Comparison of ENCODE assay signal across 9 cellular contexts in genomic region chr9:5799314-5799713, GRCh38. TPM values are rescaled to one million over a fixed set of nuclear protein-coding genes. Genes with fewer than 3 reads are reported as not detected.
DNase-seq lines count a peak whose midpoint lies in the region; ATAC-seq, FAIRE-seq and TF ChIP-seq lines count a peak whose summit lies in the region.
"Had no signal": no experiment of that assay in that cellular context is flagged by ENCODE, and none has a peak within 500 bp of the region (broad histone marks: within the 10 kb centered on the region; RNA-seq: fewer than 3 reads in every experiment).

No MANE protein-coding gene starts in this region.

- peak overlapping the region; percentile 23 for H2AFZ ChIP-seq in keratinocyte (ENCODE audit: control insufficient read depth, low read length)

- no peak for FAIRE-seq in keratinocyte (lab: Jason Lieb, UNC)
- FAIRE-seq: TTC549 had no signal

- no peaks in the 10 kb centered on the region for H3K79me2 ChIP-seq in keratinocyte (ENCODE audit: control insufficient read depth, insufficient read depth, low read length)

- no peaks in the 10 kb centered on the region for H4K20me1 ChIP-seq in keratinocyte (ENCODE audit: control insufficient read depth, extremely low read depth, insufficient read depth, low read length)

- H3K9ac ChIP-seq in keratinocyte (ENCODE audit: control insufficient read depth, extremely low read depth, insufficient read depth, low read length), result no peak overlapping the region

- peak overlapping the region; percentile 34 for H3K4me2 ChIP-seq in keratinocyte (ENCODE audit: control insufficient read depth, extremely low read depth, insufficient read depth, low read depth, low read length)

- no peak for ATAC-seq in thoracic aorta (ENCODE audit: insufficient number of reproducible peaks, low FRiP score, low read depth)
- ATAC-seq in GM21529 (IDR thresholded peaks at IDR 0.05; ENCODE audit: unreplicated experiment), result no peak
- no peak for ATAC-seq in HG03108 (IDR thresholded peaks at IDR 0.05; ENCODE audit: unreplicated experiment)

- dilution Hi-C loops in keratinocyte (cut with MboI; ENCODE audit: extremely low pct_ligation_motif_present, low sequenced_read_pairs), result no loop called here

- DNase-seq in GM03348 (ENCODE audit: low spot score) (peak; percentile 64), NAMALWA (ENCODE audit: low spot score) (peak; percentile 39), astrocyte of the cerebellum (ENCODE audit: low read depth) (peak; percentile 34), keratinocyte (ENCODE audit: low read depth, low spot score) (no peak), thoracic aorta (ENCODE audit: low spot score) (no peak), activated T-cell treated with anti-CD3 and anti-CD28 coated beads for 4 hours (no peak)

- H3K9me3 ChIP-seq in keratinocyte (ENCODE audit: control insufficient read depth, low read depth, low read length) (no peaks in the 10 kb centered on the region), thoracic aorta (no peaks in the 10 kb centered on the region)

- no peaks in the 10 kb centered on the region for H3K9me1 ChIP-seq in keratinocyte (ENCODE audit: control insufficient read depth, extremely low read depth, insufficient read depth, low read length)

- TF ChIP-seq CTCF in astrocyte of the cerebellum (IDR thresholded peaks at IDR 0.05; ENCODE audit: low read depth, low read length, missing control alignments), result peak; percentile 89
- peak; percentile 58 to 77 (median 71) for TF ChIP-seq CTCF in keratinocyte (optimal IDR thresholded peaks at IDR 0.05 in 1 of 3, IDR thresholded peaks at IDR 0.05 in 1 of 3, conservative IDR thresholded peaks at IDR 0.05 in 1 of 3; ENCODE audit: extremely low read depth in 1 of 3, insufficient read depth in 2 of 3, low read length in 3 of 3)
- TF ChIP-seq CTCF in thoracic aorta (IDR thresholded peaks at IDR 0.05), result peak; percentile 54

- H3K4me1 ChIP-seq in keratinocyte (ENCODE audit: control insufficient read depth, extremely low read depth, insufficient read depth, low read length) (no peaks in the 10 kb centered on the region), thoracic aorta (ENCODE audit: control insufficient read depth in 1 of 2, low read depth in 2 of 2) (peaks cover 15% of the 10 kb centered on the region in 2 donors)

- H3K27me3 ChIP-seq in keratinocyte (ENCODE audit: control insufficient read depth, extremely low read depth, insufficient read depth, low read length) (no peaks in the 10 kb centered on the region), thoracic aorta (replicated peaks; ENCODE audit: insufficient read depth) (no peaks in the 10 kb centered on the region)

- in situ Hi-C loops in astrocyte of the cerebellum (cut with HindIII; ENCODE audit: low sequenced_read_pairs), result no loop called here

- H3K4me3 ChIP-seq in astrocyte of the cerebellum (ENCODE audit: low read depth, low read length) (no peak overlapping the region), keratinocyte (ENCODE audit: control insufficient read depth in 2 of 3, extremely low read depth in 1 of 3, insufficient read depth in 2 of 3, low read depth in 1 of 3, low read length in 3 of 3) (peak overlapping the region in 1 of 3 experiments; percentile 7), thoracic aorta (peak overlapping the region; percentile 35)

- H3K36me3 ChIP-seq in keratinocyte (ENCODE audit: control insufficient read depth in 2 of 2, extremely low read depth in 1 of 2, insufficient read depth in 2 of 2, low read length in 2 of 2) (peaks cover 0 to 1% of the 10 kb centered on the region in 2 experiments), thoracic aorta (no peaks in the 10 kb centered on the region)

- no peak overlapping the region for H3K27ac ChIP-seq in keratinocyte (ENCODE audit: control insufficient read depth, insufficient read depth, low read length)
- no peak overlapping the region for H3K27ac ChIP-seq in thoracic aorta

RNA-seq across cellular contexts. Expression of gene ERMP1, which starts 33.6 kb away (rescaled TPM):
- polyA plus RNA-seq in keratinocyte, result 18.2 to 30.2 TPM (median 27.0 TPM) in 3 replicates
- 6.9 TPM for polyA plus RNA-seq in keratinocyte (2011; ENCODE audit: low read depth)
- polyA plus RNA-seq in keratinocyte (2011; cell fraction: cytosol; rRNA removed), result 7.1 and 14.8 TPM in 2 replicates
- polyA plus RNA-seq in keratinocyte (2011; cell fraction: nucleus; rRNA removed), result 37.7 and 48.5 TPM in 2 replicates
- polyA plus RNA-seq in keratinocyte (2012; ENCODE audit: low replicate concordance), result 16.3 and 17.8 TPM in 2 replicates
- polyA minus RNA-seq in keratinocyte, result 21.8 to 45.3 TPM (median 42.6 TPM) in 3 replicates
- 16.9 TPM for polyA minus RNA-seq in keratinocyte (2011; cell fraction: cytosol; rRNA and poly(A)+ RNA removed)
- 49.9 and 90.3 TPM in 2 replicates for polyA minus RNA-seq in keratinocyte (2011; cell fraction: nucleus; rRNA and poly(A)+ RNA removed)
- 10 to 100 TPM in 1 of 2 donors, 1 to 10 TPM in 1; 9.0 to 14.5 TPM for total RNA-seq in thoracic aorta

Comparison
In these comparisons a context has a peak if more than half of its experiments do, and no peak if none do; other contexts are left out.
1. DNase-seq: peak in GM03348 (single experiment), NAMALWA (single experiment) and astrocyte of the cerebellum (single experiment); none in keratinocyte (single experiment), thoracic aorta (single experiment) and activated T-cell treated with anti-CD3 and anti-CD28 coated beads for 4 hours (single experiment).
2. Peak in every context shown above with its lines, with median percentiles within 50 percentile points of each other: CTCF ChIP-seq.